ENCODE assay signal across 25 cellular contexts in genomic region chr18:58128286-58129018, GRCh38.
DNase-seq lines count a peak whose midpoint lies in the region; ATAC-seq, FAIRE-seq and TF ChIP-seq lines count a peak whose summit lies in the region.
"Had no signal": no experiment of that assay in that cellular context is flagged by ENCODE, and none has a peak within 500 bp of the region (broad histone marks: within the 10 kb centered on the region; RNA-seq: fewer than 3 reads in every experiment).

No MANE protein-coding gene starts in this region.

- peak overlapping the region in 1 of 2 donors; percentile 77 for H3K9ac ChIP-seq in kidney (ENCODE audit: low read length in 2 of 2)
- H3K9ac ChIP-seq: GM23248 had no signal

- no peaks in the 10 kb centered on the region for H3K36me3 ChIP-seq in kidney (ENCODE audit: control insufficient read depth in 1 of 2, insufficient read depth in 2 of 2, low read length in 2 of 2)
- H3K36me3 ChIP-seq: ovary, tibial nerve had no signal

- peak overlapping the region; percentile 39 for H3K27ac Mint-ChIP-seq in neural crest cell (ENCODE audit: unreplicated experiment)
- no peak overlapping the region for H3K27ac Mint-ChIP-seq in effector memory CD8-positive, alpha-beta T cell
- H3K27ac Mint-ChIP-seq: CD4-positive, CD25-positive, alpha-beta regulatory T cell; mesothelial cell of epicardium; stimulated activated memory B cell treated with anti-CD40 and anti-IgM and Interleukin-4, amounts not matched to agents 10 μg/mL and 1 μg/mL and 100 μg/mL, for 72 hours had no signal

- FAIRE-seq in kidney (lab: Jason Lieb, UNC), result peak; percentile 52
- FAIRE-seq: astrocyte had no signal

- in situ Hi-C loops in Caki2 (cut with HindIII; ENCODE audit: low pct_unique_long_range_greater_than_20kb, low sequenced_read_pairs), result no loop called here

- TF ChIP-seq CTCF in kidney (IDR thresholded peaks at IDR 0.05; ENCODE audit: borderline replicate concordance, extremely low read depth, insufficient read depth) (peak; percentile 10), neural crest cell (conservative IDR thresholded peaks at IDR 0.05) (no peak)

- peaks cover 16 to 37% of the 10 kb centered on the region in 2 donors for H3K4me1 ChIP-seq in kidney (ENCODE audit: control insufficient read depth in 1 of 2, insufficient read depth in 1 of 2, low read depth in 1 of 2, low read length in 2 of 2)
- H3K4me1 ChIP-seq: tibial nerve had no signal

- H3K9me3 ChIP-seq in kidney (ENCODE audit: control insufficient read depth in 1 of 2, low read length in 2 of 2), result no peaks in the 10 kb centered on the region
- H3K9me3 ChIP-seq: ovary, tibial nerve had no signal

- peak overlapping the region in 1 of 2 donors; percentile 35 for H3K4me3 ChIP-seq in kidney (ENCODE audit: low read length in 2 of 2)
- H3K4me3 ChIP-seq: GM23248, ovary, tibial nerve had no signal

- no peaks in the 10 kb centered on the region for H3K9me3 Mint-ChIP-seq in neural crest cell
- H3K9me3 Mint-ChIP-seq in effector memory CD8-positive, alpha-beta T cell, result no peaks in the 10 kb centered on the region
- H3K9me3 Mint-ChIP-seq: CD4-positive, CD25-positive, alpha-beta regulatory T cell; mesothelial cell of epicardium; stimulated activated memory B cell treated with anti-CD40 and anti-IgM and Interleukin-4, amounts not matched to agents 10 μg/mL and 1 μg/mL and 100 μg/mL, for 72 hours had no signal

- no peak for ATAC-seq in HG03342 (IDR thresholded peaks at IDR 0.05; ENCODE audit: unreplicated experiment)
- no peak for ATAC-seq in effector memory CD8-positive, alpha-beta T cell (replicated peaks)
- no peak for ATAC-seq in GM21576 (IDR thresholded peaks at IDR 0.05; ENCODE audit: unreplicated experiment)
- ATAC-seq: stimulated activated memory B cell treated with anti-CD40 and anti-IgM and Interleukin-4, amounts not matched to agents 10 μg/mL and 1 μg/mL and 100 μg/mL, for 72 hours had no signal

- intact Hi-C loops in kidney (cut with DNase I), result loop anchor here (10.0 kb wide), 1 partner anchor 244 kb away; no protein-coding TSS in a partner anchor

- H3K36me3 Mint-ChIP-seq in neural crest cell (ENCODE audit: low read depth), result peaks cover 2% of the 10 kb centered on the region
- H3K36me3 Mint-ChIP-seq in effector memory CD8-positive, alpha-beta T cell (ENCODE audit: insufficient read depth), result no peaks in the 10 kb centered on the region
- H3K36me3 Mint-ChIP-seq: CD4-positive, CD25-positive, alpha-beta regulatory T cell; stimulated activated memory B cell treated with anti-CD40 and anti-IgM and Interleukin-4, amounts not matched to agents 10 μg/mL and 1 μg/mL and 100 μg/mL, for 72 hours had no signal

- no peaks in the 10 kb centered on the region for H3K27me3 Mint-ChIP-seq in neural crest cell (ENCODE audit: low read depth)
- peaks cover 0 to 12% of the 10 kb centered on the region in 2 donors for H3K27me3 Mint-ChIP-seq in effector memory CD8-positive, alpha-beta T cell
- H3K27me3 Mint-ChIP-seq: stimulated activated memory B cell treated with anti-CD40 and anti-IgM and Interleukin-4, amounts not matched to agents 10 μg/mL and 1 μg/mL and 100 μg/mL, for 72 hours had no signal

- peak overlapping the region; percentile 79 to 87 for H3K27ac ChIP-seq in kidney (ENCODE audit: low read depth in 2 of 2, low read length in 2 of 2)
- H3K27ac ChIP-seq: epithelial cell of prostate, GM23248, ovary, tibial nerve had no signal

- no peaks in the 10 kb centered on the region for H3K4me1 Mint-ChIP-seq in neural crest cell
- H3K4me1 Mint-ChIP-seq in effector memory CD8-positive, alpha-beta T cell (ENCODE audit: low read depth in 2 of 2), result peaks cover 0 to 6% of the 10 kb centered on the region in 2 donors
- H3K4me1 Mint-ChIP-seq: mesothelial cell of epicardium; stimulated activated memory B cell treated with anti-CD40 and anti-IgM and Interleukin-4, amounts not matched to agents 10 μg/mL and 1 μg/mL and 100 μg/mL, for 72 hours had no signal

- H3K4me3 Mint-ChIP-seq in neural crest cell, result no peak overlapping the region
- no peak overlapping the region for H3K4me3 Mint-ChIP-seq in effector memory CD8-positive, alpha-beta T cell
- H3K4me3 Mint-ChIP-seq: CD4-positive, CD25-positive, alpha-beta regulatory T cell; mesothelial cell of epicardium; stimulated activated memory B cell treated with anti-CD40 and anti-IgM and Interleukin-4, amounts not matched to agents 10 μg/mL and 1 μg/mL and 100 μg/mL, for 72 hours had no signal

- DNase-seq in Caki2 (ENCODE audit: low read depth) (peak; percentile 88), NCI-H2227 (lab: John Stamatoyannopoulos, UW; ENCODE audit: unreplicated experiment) (peak; percentile 39), kidney (no peak), neural crest cell (ENCODE audit: low read depth, low spot score) (no peak), 8988T (no peak)
- DNase-seq in effector memory CD8-positive, alpha-beta T cell, result no peak
- DNase-seq: activated CD4-positive, alpha-beta T cell treated with anti-CD3 and anti-CD28 coated beads for 48 hours; activated naive CD4-positive, alpha-beta T cell treated with Interleukin-2 at 50 U/mL for 16 hours; activated T-cell treated with anti-CD3 and anti-CD28 coated beads for 4 hours; CD4-positive, CD25-positive, alpha-beta regulatory T cell; cortex of kidney; EL; GM23248; NCI-H146; NCI-H524 treated with DMSO at 0.1 percent for 48 hours; OCI-M1; ovary; T1000 had no signal

Comparison
In these comparisons a context has a peak if more than half of its experiments do, and no peak if none do; other contexts are left out.
1. DNase-seq: peak in Caki2 (single experiment) and NCI-H2227 (single experiment); none in kidney (single experiment), neural crest cell (single experiment), effector memory CD8-positive, alpha-beta T cell (0 of 3) and 8988T (single experiment).